9 cellular contexts compared by ENCODE assay signal in genomic region chr11:82676483-82677094, GRCh38. TPM values are rescaled to one million over a fixed set of nuclear protein-coding genes. Genes with fewer than 3 reads are reported as not detected.
DNase-seq lines count a peak whose midpoint lies in the region; ATAC-seq and TF ChIP-seq lines count a peak whose summit lies in the region.
"Had no signal": no experiment of that assay in that cellular context is flagged by ENCODE, and none has a peak within 500 bp of the region (broad histone marks: within the 10 kb centered on the region; RNA-seq: fewer than 3 reads in every experiment).

No MANE protein-coding gene starts in this region.

- DNase-seq in Caco-2 (no peak), H9 (no peak), right lobe of liver (no peak), D341Med (ENCODE audit: low spot score) (no peak), NCI-H446 treated with DMSO at 0.1 percent for 48 hours (lab: John Stamatoyannopoulos, UW) (no peak)
- DNase-seq in NK-92 treated with Interleukin-12 subunit alpha and Interleukin-12 subunit beta, amount 100 ng/mL, for 24 hours (lab: John Stamatoyannopoulos, UW), result no peak

- no peak overlapping the region for H2BK15ac ChIP-seq in H9 (ENCODE audit: low read depth, low read length)

- H3K4me3 Mint-ChIP-seq in Caco-2 (ENCODE audit: unreplicated experiment) (no peak overlapping the region), H9 (no peak overlapping the region)

- no TSS peak for BruUV-seq in Caco-2 (replicated peaks; lab: Mats Ljungman, UMichigan)

- H4K20me1 ChIP-seq in H9 (ENCODE audit: control insufficient read depth, insufficient read depth, insufficient read length) (no peaks in the 10 kb centered on the region), SU-DHL-6 (ENCODE audit: low read depth, low read length) (no peaks in the 10 kb centered on the region)

- no peak overlapping the region for H4K5ac ChIP-seq in H9 (ENCODE audit: insufficient read length, low read depth, low read length)

- H3K9ac ChIP-seq in H9 (ENCODE audit: extremely low read depth, insufficient read length, low read length) (no peak overlapping the region), SU-DHL-6 (ENCODE audit: low read length) (no peak overlapping the region)

- CTCF ChIA-PET in Caco-2 (lab: Charles Lee), result no interaction called here

- H3K27me3 Mint-ChIP-seq in Caco-2 (ENCODE audit: insufficient read depth, unreplicated experiment), result peaks cover 11% of the 10 kb centered on the region
- H3K27me3 Mint-ChIP-seq in H9 (ENCODE audit: low read depth), result no peaks in the 10 kb centered on the region; the same call in 1 of the 2 replicates

- POLR2A ChIA-PET in Caco-2 (lab: Charles Lee), result no interaction called here

- ATAC-seq in right lobe of liver, result peak in 1 of 4 donors; percentile 33
- ATAC-seq in HG02973 (IDR thresholded peaks at IDR 0.05; ENCODE audit: unreplicated experiment), result no peak

- no peak overlapping the region for H3T11ph ChIP-seq in H9 (ENCODE audit: low read length)

- H2BK20ac ChIP-seq in H9 (ENCODE audit: low read depth, low read length, poor library complexity, severe bottlenecking), result no peak overlapping the region

- H3K18ac ChIP-seq in H9 (ENCODE audit: insufficient read length, low read depth, low read length), result no peak overlapping the region

- H3K56ac ChIP-seq in H9 (ENCODE audit: insufficient read length, low read depth, low read length), result no peak overlapping the region

- H3K4me2 ChIP-seq in H9 (ENCODE audit: insufficient read depth, insufficient read length, low read length) (no peak overlapping the region), SU-DHL-6 (ENCODE audit: low read depth, low read length, poor library complexity, severe bottlenecking) (no peak overlapping the region)

- H3K36me3 ChIP-seq in Caco-2 (ENCODE audit: control insufficient read depth, insufficient read depth, low read length) (no peaks in the 10 kb centered on the region), SU-DHL-6 (ENCODE audit: low read length) (no peaks in the 10 kb centered on the region), right lobe of liver (no peaks in the 10 kb centered on the region)

- H3K23ac ChIP-seq in H9 (ENCODE audit: insufficient read length, low read depth, low read length), result no peak overlapping the region

- WGBS in H9 (ENCODE audit: extremely low coverage, insufficient read length, low lambda C conversion rate), result no CpG with 5 or more reads among the region's 3 CpGs
- 47% methylated on average over 3 of the region's 3 CpGs for WGBS in right lobe of liver (ENCODE audit: insufficient coverage, low coverage, low lambda C conversion rate, missing lambda C conversion rate)

- H3K9me3 ChIP-seq in Caco-2, result no peaks in the 10 kb centered on the region; the same call in 1 of the 2 replicates
- peaks cover 9% of the 10 kb centered on the region for H3K9me3 ChIP-seq in H9 (ENCODE audit: control insufficient read depth, low read depth, low read length)
- H3K9me3 ChIP-seq in SU-DHL-6 (ENCODE audit: insufficient read depth, low read length), result peaks cover under 1% of the 10 kb centered on the region; the same call in 1 of the 2 replicates
- no peaks in the 10 kb centered on the region for H3K9me3 ChIP-seq in right lobe of liver

- H2BK120ac ChIP-seq in H9 (ENCODE audit: low read depth, low read length, poor library complexity, severe bottlenecking), result no peak overlapping the region

- peak; percentile 63 to 64 for TF ChIP-seq CTCF in Caco-2 (IDR thresholded peaks at IDR 0.05; ENCODE audit: insufficient read depth in 1 of 2, low read depth in 1 of 2, low read length in 1 of 2, severe bottlenecking in 1 of 2, unreplicated experiment in 1 of 2)
- TF ChIP-seq CTCF in H9 (conservative IDR thresholded peaks at IDR 0.05), result peak; percentile 61
- TF ChIP-seq CTCF in SU-DHL-6 (IDR thresholded peaks at IDR 0.05; ENCODE audit: insufficient read depth, low read length, poor library complexity, severe bottlenecking), result peak; percentile 48
- peak; percentile 23 to 49 (median 42) for TF ChIP-seq CTCF in right lobe of liver (IDR thresholded peaks at IDR 0.05)

- H3K9me3 Mint-ChIP-seq in Caco-2 (ENCODE audit: unreplicated experiment), result peaks cover 3% of the 10 kb centered on the region
- H3K9me3 Mint-ChIP-seq in H9, result peaks cover 6 to 7% of the 10 kb centered on the region in 2 experiments; a peak in 4 of 5 replicates

- H3K4me1 Mint-ChIP-seq in Caco-2 (ENCODE audit: low read depth, unreplicated experiment) (no peaks in the 10 kb centered on the region), H9 (peaks cover 5 to 10% of the 10 kb centered on the region in 2 experiments; a peak in 3 of 4 replicates)

- H3K4me3 ChIP-seq in Caco-2 (ENCODE audit: low read depth, low read length), result no peak overlapping the region
- no peak overlapping the region for H3K4me3 ChIP-seq in SU-DHL-6 (ENCODE audit: insufficient read depth, low read length, poor library complexity, severe bottlenecking)
- no peak overlapping the region for H3K4me3 ChIP-seq in right lobe of liver
- H3K4me3 ChIP-seq: skin epidermis had no signal

- no peak overlapping the region for H3K14ac ChIP-seq in H9 (ENCODE audit: insufficient read depth, low read length)

- H3K27ac Mint-ChIP-seq in Caco-2 (ENCODE audit: unreplicated experiment) (no peak overlapping the region), H9 (peak overlapping the region in 1 of 3 experiments; percentile 83; a peak in 1 of 7 replicates)

- H3F3A ChIP-seq in SU-DHL-6 (ENCODE audit: insufficient read depth), result no peaks in the 10 kb centered on the region

- H4K8ac ChIP-seq in H9 (replicated peaks; ENCODE audit: insufficient read length, low read depth, low read length), result no peak overlapping the region

- intact Hi-C loops in Caco-2 (cut with micrococcal nuclease; ENCODE audit: unreplicated experiment) (loop anchor here (1.0 kb wide), 1 partner anchor 361 kb away; no protein-coding TSS in a partner anchor), right lobe of liver (cut with DNase I) (no loop called here)

- no peaks in the 10 kb centered on the region for H3K23me2 ChIP-seq in H9 (ENCODE audit: insufficient read length, low read depth, low read length, poor library complexity, severe bottlenecking)

- H3K79me2 ChIP-seq in H9 (ENCODE audit: insufficient read depth, low read length) (no peaks in the 10 kb centered on the region), SU-DHL-6 (ENCODE audit: insufficient read depth, low read length) (no peaks in the 10 kb centered on the region)

- H2AFZ ChIP-seq in H9 (ENCODE audit: low read length) (no peak overlapping the region), SU-DHL-6 (ENCODE audit: low read depth, low read length, severe bottlenecking) (no peak overlapping the region)

- H3K4me1 ChIP-seq in Caco-2, result no peaks in the 10 kb centered on the region
- no peaks in the 10 kb centered on the region for H3K4me1 ChIP-seq in H9 (ENCODE audit: insufficient read depth, low read length)
- H3K4me1 ChIP-seq in right lobe of liver, result no peaks in the 10 kb centered on the region

- no peak overlapping the region for H3K27ac ChIP-seq in H9 (ENCODE audit: insufficient read length, low read depth, low read length)
- no peak overlapping the region for H3K27ac ChIP-seq in SU-DHL-6 (ENCODE audit: low read depth, low read length)
- H3K27ac ChIP-seq in right lobe of liver, result no peak overlapping the region
- H3K27ac ChIP-seq: skin epidermis had no signal

- no peak overlapping the region for H3K4ac ChIP-seq in H9 (ENCODE audit: low read depth, low read length)

- H3K27me3 ChIP-seq in Caco-2 (replicated peaks; ENCODE audit: control insufficient read depth, insufficient read depth, low read length) (no peaks in the 10 kb centered on the region), H9 (ENCODE audit: insufficient read depth, low read length) (no peaks in the 10 kb centered on the region), SU-DHL-6 (ENCODE audit: low read length) (no peaks in the 10 kb centered on the region), right lobe of liver (no peaks in the 10 kb centered on the region)

- TF ChIP-seq POLR2A in right lobe of liver (IDR thresholded peaks at IDR 0.05), result no peak

- no peak overlapping the region for H2BK12ac ChIP-seq in H9 (ENCODE audit: insufficient read length, low read depth, low read length)

- H3K36me3 Mint-ChIP-seq in Caco-2 (ENCODE audit: insufficient read depth, unreplicated experiment) (no peaks in the 10 kb centered on the region), H9 (ENCODE audit: insufficient read depth in 1 of 3, low read depth in 3 of 3) (peaks cover 0 to 4% (median 3%) of the 10 kb centered on the region in 3 experiments; a peak in 3 of 7 replicates)

- no peak overlapping the region for H4K91ac ChIP-seq in H9 (ENCODE audit: insufficient read length, low read depth, low read length)

- no peak overlapping the region for H2BK5ac ChIP-seq in H9 (ENCODE audit: insufficient read length, low read length)

- H3K9me2 ChIP-seq in SU-DHL-6 (replicated peaks; ENCODE audit: insufficient read depth, low read length), result no peaks in the 10 kb centered on the region

- H2AK5ac ChIP-seq in H9 (ENCODE audit: insufficient read length, low read length), result no peak overlapping the region

- no peaks in the 10 kb centered on the region for H3K79me1 ChIP-seq in H9 (ENCODE audit: insufficient read depth, low read depth, low read length, poor library complexity, severe bottlenecking)

RNA-seq across cellular contexts. Expression of gene FAM181B, which starts 57.1 kb away (rescaled TPM):
- total RNA-seq in Caco-2 (2022), result not detected in 2 replicates
- 0.13 and 0.44 TPM in 2 replicates for total RNA-seq in H9 (2021)
- total RNA-seq in right lobe of liver, result not detected
